ENCODE assay signal across 23 cellular contexts in genomic region chr7:40482794-40483374, GRCh38.
"Had no signal": no experiment of that assay in that cellular context is flagged by ENCODE, and none has a peak within 500 bp of the region (broad histone marks: within the 10 kb centered on the region; RNA-seq: fewer than 3 reads in every experiment).

No MANE protein-coding gene starts in this region.

- H3K36me3 ChIP-seq: breast epithelium, heart right ventricle, lower lobe of right lung, neutrophil, pancreas, tibial artery had no signal

- H3K27ac ChIP-seq: breast epithelium, dorsolateral prefrontal cortex, lower lobe of right lung, neutrophil, pancreas, skin epidermis, tibial artery had no signal

- H3K4me3 ChIP-seq: breast epithelium, dorsolateral prefrontal cortex, heart right ventricle, lower lobe of right lung, pancreas, skin epidermis, tibial artery had no signal

- DNase-seq: activated B cell treated with CpG ODN at 0.5 μM for 24 hours; activated CD4-positive, alpha-beta T cell treated with anti-CD3 and anti-CD28 coated beads for 4 hours; activated CD4-positive, alpha-beta T cell treated with anti-CD3 and anti-CD28 coated beads, Interleukin-2, amount 50 U/mL, for 48 hours; activated naive CD4-positive, alpha-beta T cell treated with Interleukin-2 at 50 U/mL for 16 hours; activated naive CD8-positive, alpha-beta T cell treated with anti-CD3 and anti-CD28 coated beads, Interleukin-2, amount 10 ng/mL, durations not matched to agents 7 days and 5 days; activated T-cell treated with anti-CD3 and anti-CD28 coated beads, Interleukin-2, amount 50 U/mL, for 48 hours; amniotic stem cell; dorsolateral prefrontal cortex; heart right ventricle; left colon; lower lobe of right lung; natural killer cell; pancreas; right cardiac atrium; stimulated activated CD4-positive, alpha-beta T cell treated with anti-CD3 and anti-CD28 coated beads, Interleukin-2, amount 100 ng/mL, for 24 hours; stimulated activated naive CD8-positive, alpha-beta T cell treated with anti-CD3 and anti-CD28 coated beads, Interleukin-15, amount 100 ng/mL, for 72 hours; SW 1271; T-helper 17 cell; tibial artery had no signal

- H3K9me3 ChIP-seq: breast epithelium, lower lobe of right lung, neutrophil, pancreas, tibial artery had no signal

- H3K27me3 ChIP-seq: breast epithelium, dorsolateral prefrontal cortex, heart right ventricle, neutrophil, pancreas, tibial artery had no signal

- H3K4me1 ChIP-seq: breast epithelium, lower lobe of right lung, pancreas, tibial artery had no signal

- ATAC-seq: heart right ventricle; left colon; lower lobe of right lung; natural killer cell; pancreas; right cardiac atrium; stimulated activated effector memory CD8-positive, alpha-beta T cell treated with anti-CD3 and anti-CD28 coated beads, Interleukin-12 subunit alpha, Interleukin-12 subunit beta, amount 100 ng/mL, for 72 hours; stimulated activated naive CD8-positive, alpha-beta T cell treated with anti-CD3 and anti-CD28 coated beads, Interleukin-15, amount 100 ng/mL, for 72 hours; T-helper 17 cell had no signal
